Comparison of ENCODE assay signal across 8 cellular contexts in the genomic region with DNA sequence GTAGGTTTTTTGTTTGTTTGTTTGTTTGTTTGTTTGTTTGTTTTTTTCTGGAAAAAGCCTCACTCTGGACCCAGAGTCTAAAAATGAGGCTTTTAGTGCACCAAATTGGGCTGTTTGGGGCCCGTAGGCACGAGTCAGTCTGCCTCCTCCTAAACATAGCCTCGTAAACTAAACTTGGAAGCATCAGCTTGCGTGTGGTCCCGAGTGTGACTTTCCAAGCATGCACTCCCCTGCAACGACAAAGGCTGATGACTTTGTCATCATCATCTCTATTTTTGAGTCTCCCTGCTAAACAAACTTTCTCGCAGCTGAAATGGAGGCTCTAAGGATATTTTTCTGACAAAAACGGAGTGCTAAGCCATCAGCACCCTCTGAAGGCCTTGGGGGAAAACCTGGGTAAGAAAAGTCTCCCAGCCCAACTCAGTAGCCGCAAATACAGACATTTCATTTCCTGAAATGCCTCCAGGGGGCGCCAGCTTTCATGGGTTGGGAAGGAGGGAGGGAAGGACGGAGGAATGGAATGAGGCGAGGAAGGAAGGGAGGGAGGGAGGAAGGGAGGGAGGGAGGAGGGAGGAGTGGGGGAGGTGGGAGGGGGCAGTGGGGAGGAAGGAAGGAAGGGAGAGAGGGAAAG.
A peak's percentile ranks its signal among the peaks of the same experiment; 100 is the strongest.
DNase-seq lines count a peak whose midpoint lies in the region; ATAC-seq and TF ChIP-seq lines count a peak whose summit lies in the region.
"Had no signal": no experiment of that assay in that cellular context is flagged by ENCODE, and none has a peak within 500 bp of the region (broad histone marks: within the 10 kb centered on the region; RNA-seq: fewer than 3 reads in every experiment).

No MANE protein-coding gene starts in this region.

- H3K4me1 Mint-ChIP-seq in endothelial cell (ENCODE audit: unreplicated experiment): peaks cover 16% of the 10 kb centered on the region
- H3K4me1 Mint-ChIP-seq in memory B cell: peaks cover 1% of the 10 kb centered on the region
- H3K4me1 Mint-ChIP-seq: activated naive CD4-positive, alpha-beta T cell treated with anti-CD3 and anti-CD28 coated beads, Interleukin-2, amount 50 U/mL, for 24 hours had no signal

- H3K4me3 ChIP-seq in thyroid gland (replicated peaks in 1 of 3): no peak overlapping the region

- no peaks in the 10 kb centered on the region for H3K9me3 ChIP-seq in thyroid gland

- in situ Hi-C loops in KBM-7 (cut with MboI; ENCODE audit: low pct_unique_long_range_greater_than_20kb, low sequenced_read_pairs): no loop called here

- no peak for TF ChIP-seq POLR2A in thyroid gland (IDR thresholded peaks at IDR 0.05)

- 21 to 22% methylated on average over 12 of the region's 12 CpGs for WGBS in thyroid gland, 2 donors

- H3K4me3 Mint-ChIP-seq in endothelial cell (ENCODE audit: unreplicated experiment) (no peak overlapping the region), memory B cell (no peak overlapping the region)
- H3K4me3 Mint-ChIP-seq: activated naive CD4-positive, alpha-beta T cell treated with anti-CD3 and anti-CD28 coated beads, Interleukin-2, amount 50 U/mL, for 24 hours had no signal

- H3K27ac Mint-ChIP-seq in endothelial cell (ENCODE audit: unreplicated experiment) (no peak overlapping the region), memory B cell (no peak overlapping the region)
- H3K27ac Mint-ChIP-seq: activated naive CD4-positive, alpha-beta T cell treated with anti-CD3 and anti-CD28 coated beads, Interleukin-2, amount 50 U/mL, for 24 hours had no signal

- H3K36me3 Mint-ChIP-seq in endothelial cell (ENCODE audit: low read depth, unreplicated experiment): no peaks in the 10 kb centered on the region
- no peaks in the 10 kb centered on the region for H3K36me3 Mint-ChIP-seq in memory B cell
- H3K36me3 Mint-ChIP-seq: activated naive CD4-positive, alpha-beta T cell treated with anti-CD3 and anti-CD28 coated beads, Interleukin-2, amount 50 U/mL, for 24 hours had no signal

- H3K4me1 ChIP-seq in thyroid gland: no peaks in the 10 kb centered on the region

- TF ChIP-seq CTCF in endothelial cell (IDR thresholded peaks at IDR 0.05; ENCODE audit: unreplicated experiment): peak; percentile 44
- peak in 5 of 6 experiments; percentile 24 to 70 (median 61) for TF ChIP-seq CTCF in thyroid gland (IDR thresholded peaks at IDR 0.05)

- intact Hi-C loops in thyroid gland (cut with DNase I): loop anchor here (2.0 kb wide), 1 partner anchor 247 kb away; no protein-coding TSS in a partner anchor

- H3K36me3 ChIP-seq in thyroid gland: no peaks in the 10 kb centered on the region

- peaks cover 7% of the 10 kb centered on the region for H3K27me3 Mint-ChIP-seq in endothelial cell (ENCODE audit: unreplicated experiment)
- H3K27me3 Mint-ChIP-seq in memory B cell: no peaks in the 10 kb centered on the region

- H3K27me3 ChIP-seq in thyroid gland: no peaks in the 10 kb centered on the region

- ATAC-seq in memory B cell (ENCODE audit: low read depth): no peak
- no peak for ATAC-seq in GM18519 (IDR thresholded peaks at IDR 0.05; ENCODE audit: low FRiP score, unreplicated experiment)

- DNase-seq in ELF-1 (ENCODE audit: low read depth, low spot score): peak; percentile 92
- DNase-seq in KBM-7: peak; percentile 49
- DNase-seq in SHP77 (lab: John Stamatoyannopoulos, UW): peak; percentile 40 to 70
- DNase-seq in endothelial cell (ENCODE audit: low spot score): peak; percentile 65
- peak; percentile 15 to 28 for DNase-seq in memory B cell (ENCODE audit: low spot score in 2 of 2)
- DNase-seq in thyroid gland: peak; percentile 66 to 79

- H3K9me3 Mint-ChIP-seq in endothelial cell (ENCODE audit: unreplicated experiment) (no peaks in the 10 kb centered on the region), memory B cell (no peaks in the 10 kb centered on the region)
- H3K9me3 Mint-ChIP-seq: activated naive CD4-positive, alpha-beta T cell treated with anti-CD3 and anti-CD28 coated beads, Interleukin-2, amount 50 U/mL, for 24 hours had no signal

- H3K27ac ChIP-seq in thyroid gland: no peak overlapping the region

Comparison
In these comparisons a context has a peak if more than half of its experiments do, and no peak if none do; other contexts are left out.
1. DNase-seq: peak in every context shown above with its lines; median percentile 92 in ELF-1; 72 in thyroid gland; 65 in endothelial cell; 55 in SHP77; 49 in KBM-7; 22 in memory B cell.